ENCODE assay signal across 1 cellular context in genomic region chr22:37991738-37992442, GRCh38.
TF ChIP-seq lines count a peak whose summit lies in the region.

No MANE protein-coding gene starts in this region.

TF ChIP-seq in HEK293, 187 proteins besides CTCF, POLR2A, EP300 and RAD21 (continued from another document):
- TF ChIP-seq ZNF501 (tag by site-specific recombination; IDR thresholded peaks at IDR 0.05) (no peak), ZNF645 (tag by site-specific recombination; IDR thresholded peaks at IDR 0.05) (no peak), ATF2 (tag by site-specific recombination; IDR thresholded peaks at IDR 0.05; ENCODE audit: low read depth) (peak; percentile 52; the same call in 1 of the 2 replicates), ZNF660 (tag by site-specific recombination; IDR thresholded peaks at IDR 0.05) (no peak)
